In the genomic region with DNA sequence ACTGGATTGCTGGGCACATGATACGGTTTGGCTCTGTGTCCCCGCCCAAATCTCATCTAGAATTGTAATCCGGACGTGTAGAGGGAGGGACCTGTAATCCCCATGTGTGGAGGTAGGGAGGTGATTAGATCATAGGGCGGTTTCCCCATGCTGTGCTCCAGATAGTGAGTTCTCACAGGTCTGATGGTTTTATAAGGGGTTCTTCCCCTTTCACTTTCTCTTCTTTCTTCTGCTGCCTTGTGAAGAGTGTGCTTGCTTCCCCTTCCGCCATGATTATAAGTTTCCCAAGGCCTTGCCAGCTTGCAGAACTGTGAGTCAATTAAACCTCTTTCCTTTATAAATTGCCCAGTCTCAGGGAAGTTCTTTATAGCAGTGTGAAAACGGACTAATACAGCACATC, we compare ENCODE assay signal across 9 cellular contexts. TPM values are rescaled to one million over a fixed set of nuclear protein-coding genes. Genes with fewer than 3 reads are reported as not detected.
DNase-seq lines count a peak whose midpoint lies in the region; ATAC-seq and TF ChIP-seq lines count a peak whose summit lies in the region.
"Had no signal": no experiment of that assay in that cellular context is flagged by ENCODE, and none has a peak within 500 bp of the region (broad histone marks: within the 10 kb centered on the region; RNA-seq: fewer than 3 reads in every experiment).

No MANE protein-coding gene starts in this region.

- peaks cover 3% of the 10 kb centered on the region in 2 donors for H3K9me3 Mint-ChIP-seq in natural killer cell

- H3K27me3 Mint-ChIP-seq in natural killer cell (ENCODE audit: low read depth in 2 of 2) = peaks cover 2 to 4% of the 10 kb centered on the region in 2 donors

- TF ChIP-seq CTCF in natural killer cell (IDR thresholded peaks at IDR 0.05) = no peak

- peaks cover 14% of the 10 kb centered on the region for H3K36me3 Mint-ChIP-seq in natural killer cell

- intact Hi-C loops in natural killer cell (cut with micrococcal nuclease) = no loop called here

- H3K4me1 Mint-ChIP-seq in natural killer cell = peaks cover 8 to 13% of the 10 kb centered on the region in 2 donors

- peak; percentile 90 for ATAC-seq in GM19025 (IDR thresholded peaks at IDR 0.05; ENCODE audit: low read depth, unreplicated experiment)
- ATAC-seq in HG02763 (IDR thresholded peaks at IDR 0.05; ENCODE audit: unreplicated experiment) = peak; percentile 89
- ATAC-seq in natural killer cell = peak; percentile 88 to 95 (median 92)

- peak overlapping the region; percentile 59 for H3K4me3 Mint-ChIP-seq in natural killer cell

- H3K27ac Mint-ChIP-seq in natural killer cell = peak overlapping the region; percentile 68 to 77

- DNase-seq in NAMALWA (ENCODE audit: low spot score) = peak; percentile 91
- DNase-seq in natural killer cell = no peak
- DNase-seq in NCI-H1417 (lab: John Stamatoyannopoulos, UW) = no peak
- DNase-seq in stimulated activated CD4-positive, alpha-beta T cell treated with anti-CD3 and anti-CD28 coated beads, Interleukin-4, amount 100 ng/mL, for 1 hour = no peak
- no peak for DNase-seq in NCI-H2029 (lab: John Stamatoyannopoulos, UW)
- DNase-seq in GOT3 (lab: John Stamatoyannopoulos, UW) = no peak
- DNase-seq: effector memory CD4-positive, alpha-beta T cell had no signal

RNA-seq across cellular contexts. Expression of gene MTIF3, which starts 32.6 kb away (rescaled TPM):
- 10 to 100 TPM; 30.2 to 56.6 (median 36.8) TPM for total RNA-seq in natural killer cell

RNA-seq across cellular contexts. Expression of gene GTF3A, which starts 58.6 kb away (rescaled TPM):
- 100 to 1,000 TPM; 129 to 132 (median 130) TPM for total RNA-seq in natural killer cell
